ENCODE assay signal across 1 cellular context in genomic region chr6:104859225-104860146, GRCh38.
A peak's percentile ranks its signal among the peaks of the same experiment; 100 is the strongest.
TF ChIP-seq lines count a peak whose summit lies in the region.

Gene HACE1, minus strand, starts transcription at chr6:104859919. Its CDS starts 277 bp downstream, at chr6:104859642.

TF ChIP-seq in HepG2, 621 proteins besides CTCF, POLR2A, EP300 and RAD21 (continued from another document and continues in another):
- TF ChIP-seq, protein P1, sequence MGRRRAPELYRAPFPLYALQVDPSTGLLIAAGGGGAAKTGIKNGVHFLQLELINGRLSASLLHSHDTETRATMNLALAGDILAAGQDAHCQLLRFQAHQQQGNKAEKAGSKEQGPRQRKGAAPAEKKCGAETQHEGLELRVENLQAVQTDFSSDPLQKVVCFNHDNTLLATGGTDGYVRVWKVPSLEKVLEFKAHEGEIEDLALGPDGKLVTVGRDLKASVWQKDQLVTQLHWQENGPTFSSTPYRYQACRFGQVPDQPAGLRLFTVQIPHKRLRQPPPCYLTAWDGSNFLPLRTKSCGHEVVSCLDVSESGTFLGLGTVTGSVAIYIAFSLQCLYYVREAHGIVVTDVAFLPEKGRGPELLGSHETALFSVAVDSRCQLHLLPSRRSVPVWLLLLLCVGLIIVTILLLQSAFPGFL (CRISPR knock-in tag; IDR thresholded peaks at IDR 0.05), result no peak
- no peak for TF ChIP-seq U2AF2 (IDR thresholded peaks at IDR 0.05; ENCODE audit: low read depth, low read length)
- no peak for TF ChIP-seq ZFAT (CRISPR knock-in tag; conservative IDR thresholded peaks at IDR 0.05)
- TF ChIP-seq ZNF777 (CRISPR knock-in tag; IDR thresholded peaks at IDR 0.05), result peak; percentile 63; the same call in 1 of the 2 replicates
- peak; percentile 84; the same call in 1 of the 2 replicates for TF ChIP-seq EEA1 (CRISPR knock-in tag; IDR thresholded peaks at IDR 0.05; ENCODE audit: borderline replicate concordance)
- no peak; the same call in 1 of the 2 replicates for TF ChIP-seq GZF1 (CRISPR knock-in tag; IDR thresholded peaks at IDR 0.05)
- peak; percentile 64 for TF ChIP-seq ZNF205 (CRISPR knock-in tag; IDR thresholded peaks at IDR 0.05)
- no peak for TF ChIP-seq CSRNP2 (CRISPR knock-in tag; conservative IDR thresholded peaks at IDR 0.05; ENCODE audit: low read depth)
- no peak for TF ChIP-seq ZEB1 (IDR thresholded peaks at IDR 0.05; ENCODE audit: insufficient replicate concordance, low read depth)
- TF ChIP-seq PCBP1 (IDR thresholded peaks at IDR 0.05; ENCODE audit: borderline replicate concordance, low read depth, low read length), result no peak
- TF ChIP-seq GFI1 (CRISPR knock-in tag; IDR thresholded peaks at IDR 0.05; ENCODE audit: borderline replicate concordance), result peak; percentile 88
- TF ChIP-seq LCORL (IDR thresholded peaks at IDR 0.05), result no peak
- peak; percentile 69; the same call in 1 of the 2 replicates for TF ChIP-seq LCORL (CRISPR knock-in tag; IDR thresholded peaks at IDR 0.05)
- no peak for TF ChIP-seq GLMP (CRISPR knock-in tag; IDR thresholded peaks at IDR 0.05; ENCODE audit: borderline replicate concordance)
- TF ChIP-seq ZNF790 (CRISPR knock-in tag; IDR thresholded peaks at IDR 0.05; ENCODE audit: borderline replicate concordance), result no peak; the same call in 1 of the 2 replicates
- TF ChIP-seq, protein P2, sequence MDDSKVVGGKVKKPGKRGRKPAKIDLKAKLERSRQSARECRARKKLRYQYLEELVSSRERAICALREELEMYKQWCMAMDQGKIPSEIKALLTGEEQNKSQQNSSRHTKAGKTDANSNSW (CRISPR knock-in tag; IDR thresholded peaks at IDR 0.05; ENCODE audit: borderline replicate concordance), result peak; percentile 39; the same call in 1 of the 2 replicates
- no peak for TF ChIP-seq HNRNPL (IDR thresholded peaks at IDR 0.05; ENCODE audit: low read depth, low read length)
- TF ChIP-seq CEBPB (IDR thresholded peaks at IDR 0.05; ENCODE audit: borderline replicate concordance, low read depth, low read length), result peak; percentile 49; the same call in 1 of the 2 replicates
- TF ChIP-seq ZNF446 (CRISPR knock-in tag; IDR thresholded peaks at IDR 0.05), result no peak
- TF ChIP-seq ZNF292 (CRISPR knock-in tag; IDR thresholded peaks at IDR 0.05; ENCODE audit: borderline replicate concordance, low read depth), result no peak
- TF ChIP-seq ADNP (CRISPR knock-in tag; IDR thresholded peaks at IDR 0.05), result no peak
- no peak for TF ChIP-seq ZNF660 (CRISPR knock-in tag; IDR thresholded peaks at IDR 0.05; ENCODE audit: borderline replicate concordance, low read depth)
- TF ChIP-seq PPARG (CRISPR knock-in tag; conservative IDR thresholded peaks at IDR 0.05), result 0 out of 2 replicates have a peak, but pooled peaks have one; percentile 13
- peak; percentile 18 for TF ChIP-seq STAG1 (CRISPR knock-in tag; IDR thresholded peaks at IDR 0.05)
- peak; percentile 68 for TF ChIP-seq ZMYM3 (CRISPR knock-in tag; IDR thresholded peaks at IDR 0.05)
- TF ChIP-seq SRSF4 (IDR thresholded peaks at IDR 0.05; ENCODE audit: low read depth, low read length, poor library complexity, severe bottlenecking), result no peak
- TF ChIP-seq, protein P3, sequence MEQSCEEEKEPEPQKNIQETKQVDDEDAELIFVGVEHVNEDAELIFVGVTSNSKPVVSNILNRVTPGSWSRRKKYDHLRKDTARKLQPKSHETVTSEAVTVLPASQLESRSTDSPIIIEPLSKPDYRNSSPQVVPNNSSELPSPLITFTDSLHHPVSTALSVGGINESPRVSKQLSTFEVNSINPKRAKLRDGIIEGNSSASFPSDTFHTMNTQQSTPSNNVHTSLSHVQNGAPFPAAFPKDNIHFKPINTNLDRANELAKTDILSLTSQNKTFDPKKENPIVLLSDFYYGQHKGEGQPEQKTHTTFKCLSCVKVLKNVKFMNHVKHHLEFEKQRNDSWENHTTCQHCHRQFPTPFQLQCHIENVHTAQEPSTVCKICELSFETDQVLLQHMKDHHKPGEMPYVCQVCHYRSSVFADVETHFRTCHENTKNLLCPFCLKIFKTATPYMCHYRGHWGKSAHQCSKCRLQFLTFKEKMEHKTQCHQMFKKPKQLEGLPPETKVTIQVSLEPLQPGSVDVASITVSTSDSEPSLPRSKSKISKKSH (CRISPR knock-in tag; IDR thresholded peaks at IDR 0.05; ENCODE audit: borderline replicate concordance), result peak; percentile 89
- TF ChIP-seq KLF15 (CRISPR knock-in tag; IDR thresholded peaks at IDR 0.05; ENCODE audit: borderline replicate concordance), result no peak; the same call in 1 of the 2 replicates
- TF ChIP-seq NCOA5 (CRISPR knock-in tag; IDR thresholded peaks at IDR 0.05), result no peak
- TF ChIP-seq, protein P4, sequence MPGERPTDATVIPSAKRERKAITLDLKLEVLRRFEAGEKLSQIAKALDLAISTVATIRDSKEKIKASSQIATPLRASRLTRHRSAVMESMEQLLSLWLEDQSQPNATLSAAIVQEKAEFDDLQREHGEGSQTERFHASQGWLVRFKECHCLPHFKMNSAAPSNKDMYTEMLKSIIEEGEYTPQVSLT (CRISPR knock-in tag; IDR thresholded peaks at IDR 0.05; ENCODE audit: borderline replicate concordance, low read depth), result no peak; the same call in 1 of the 2 replicates
- TF ChIP-seq ZMAT3 (CRISPR knock-in tag; conservative IDR thresholded peaks at IDR 0.05), result peak; percentile 90
- TF ChIP-seq, protein P5, sequence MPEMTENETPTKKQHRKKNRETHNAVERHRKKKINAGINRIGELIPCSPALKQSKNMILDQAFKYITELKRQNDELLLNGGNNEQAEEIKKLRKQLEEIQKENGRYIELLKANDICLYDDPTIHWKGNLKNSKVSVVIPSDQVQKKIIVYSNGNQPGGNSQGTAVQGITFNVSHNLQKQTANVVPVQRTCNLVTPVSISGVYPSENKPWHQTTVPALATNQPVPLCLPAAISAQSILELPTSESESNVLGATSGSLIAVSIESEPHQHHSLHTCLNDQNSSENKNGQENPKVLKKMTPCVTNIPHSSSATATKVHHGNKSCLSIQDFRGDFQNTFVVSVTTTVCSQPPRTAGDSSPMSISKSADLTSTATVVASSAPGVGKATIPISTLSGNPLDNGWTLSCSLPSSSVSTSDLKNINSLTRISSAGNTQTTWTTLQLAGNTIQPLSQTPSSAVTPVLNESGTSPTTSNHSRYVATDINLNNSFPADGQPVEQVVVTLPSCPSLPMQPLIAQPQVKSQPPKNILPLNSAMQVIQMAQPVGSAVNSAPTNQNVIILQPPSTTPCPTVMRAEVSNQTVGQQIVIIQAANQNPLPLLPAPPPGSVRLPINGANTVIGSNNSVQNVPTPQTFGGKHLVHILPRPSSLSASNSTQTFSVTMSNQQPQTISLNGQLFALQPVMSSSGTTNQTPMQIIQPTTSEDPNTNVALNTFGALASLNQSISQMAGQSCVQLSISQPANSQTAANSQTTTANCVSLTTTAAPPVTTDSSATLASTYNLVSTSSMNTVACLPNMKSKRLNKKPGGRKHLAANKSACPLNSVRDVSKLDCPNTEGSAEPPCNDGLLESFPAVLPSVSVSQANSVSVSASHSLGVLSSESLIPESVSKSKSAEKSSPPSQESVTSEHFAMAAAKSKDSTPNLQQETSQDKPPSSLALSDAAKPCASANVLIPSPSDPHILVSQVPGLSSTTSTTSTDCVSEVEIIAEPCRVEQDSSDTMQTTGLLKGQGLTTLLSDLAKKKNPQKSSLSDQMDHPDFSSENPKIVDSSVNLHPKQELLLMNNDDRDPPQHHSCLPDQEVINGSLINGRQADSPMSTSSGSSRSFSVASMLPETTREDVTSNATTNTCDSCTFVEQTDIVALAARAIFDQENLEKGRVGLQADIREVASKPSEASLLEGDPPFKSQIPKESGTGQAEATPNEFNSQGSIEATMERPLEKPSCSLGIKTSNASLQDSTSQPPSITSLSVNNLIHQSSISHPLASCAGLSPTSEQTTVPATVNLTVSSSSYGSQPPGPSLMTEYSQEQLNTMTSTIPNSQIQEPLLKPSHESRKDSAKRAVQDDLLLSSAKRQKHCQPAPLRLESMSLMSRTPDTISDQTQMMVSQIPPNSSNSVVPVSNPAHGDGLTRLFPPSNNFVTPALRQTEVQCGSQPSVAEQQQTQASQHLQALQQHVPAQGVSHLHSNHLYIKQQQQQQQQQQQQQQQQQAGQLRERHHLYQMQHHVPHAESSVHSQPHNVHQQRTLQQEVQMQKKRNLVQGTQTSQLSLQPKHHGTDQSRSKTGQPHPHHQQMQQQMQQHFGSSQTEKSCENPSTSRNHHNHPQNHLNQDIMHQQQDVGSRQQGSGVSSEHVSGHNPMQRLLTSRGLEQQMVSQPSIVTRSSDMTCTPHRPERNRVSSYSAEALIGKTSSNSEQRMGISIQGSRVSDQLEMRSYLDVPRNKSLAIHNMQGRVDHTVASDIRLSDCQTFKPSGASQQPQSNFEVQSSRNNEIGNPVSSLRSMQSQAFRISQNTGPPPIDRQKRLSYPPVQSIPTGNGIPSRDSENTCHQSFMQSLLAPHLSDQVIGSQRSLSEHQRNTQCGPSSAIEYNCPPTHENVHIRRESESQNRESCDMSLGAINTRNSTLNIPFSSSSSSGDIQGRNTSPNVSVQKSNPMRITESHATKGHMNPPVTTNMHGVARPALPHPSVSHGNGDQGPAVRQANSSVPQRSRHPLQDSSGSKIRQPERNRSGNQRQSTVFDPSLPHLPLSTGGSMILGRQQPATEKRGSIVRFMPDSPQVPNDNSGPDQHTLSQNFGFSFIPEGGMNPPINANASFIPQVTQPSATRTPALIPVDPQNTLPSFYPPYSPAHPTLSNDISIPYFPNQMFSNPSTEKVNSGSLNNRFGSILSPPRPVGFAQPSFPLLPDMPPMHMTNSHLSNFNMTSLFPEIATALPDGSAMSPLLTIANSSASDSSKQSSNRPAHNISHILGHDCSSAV (CRISPR knock-in tag; IDR thresholded peaks at IDR 0.05; ENCODE audit: borderline replicate concordance), result no peak
- no peak for TF ChIP-seq SMAD9 (CRISPR knock-in tag; IDR thresholded peaks at IDR 0.05)
- TF ChIP-seq ZNF720 (CRISPR knock-in tag; IDR thresholded peaks at IDR 0.05), result no peak
- TF ChIP-seq TRIM24 (CRISPR knock-in tag; IDR thresholded peaks at IDR 0.05), result no peak
- 0 out of 2 replicates have a peak, but pooled peaks have one; percentile 47 for TF ChIP-seq ZFP36L1 (CRISPR knock-in tag; IDR thresholded peaks at IDR 0.05)
- TF ChIP-seq NPAS2 (CRISPR knock-in tag; IDR thresholded peaks at IDR 0.05; ENCODE audit: borderline replicate concordance), result no peak
- TF ChIP-seq MAFG (CRISPR knock-in tag; IDR thresholded peaks at IDR 0.05), result no peak
- TF ChIP-seq RFXAP (CRISPR knock-in tag; IDR thresholded peaks at IDR 0.05; ENCODE audit: borderline replicate concordance), result peak; percentile 80; the same call in 1 of the 2 replicates
- TF ChIP-seq RFX1 (IDR thresholded peaks at IDR 0.05), result no peak
- TF ChIP-seq, protein P6, sequence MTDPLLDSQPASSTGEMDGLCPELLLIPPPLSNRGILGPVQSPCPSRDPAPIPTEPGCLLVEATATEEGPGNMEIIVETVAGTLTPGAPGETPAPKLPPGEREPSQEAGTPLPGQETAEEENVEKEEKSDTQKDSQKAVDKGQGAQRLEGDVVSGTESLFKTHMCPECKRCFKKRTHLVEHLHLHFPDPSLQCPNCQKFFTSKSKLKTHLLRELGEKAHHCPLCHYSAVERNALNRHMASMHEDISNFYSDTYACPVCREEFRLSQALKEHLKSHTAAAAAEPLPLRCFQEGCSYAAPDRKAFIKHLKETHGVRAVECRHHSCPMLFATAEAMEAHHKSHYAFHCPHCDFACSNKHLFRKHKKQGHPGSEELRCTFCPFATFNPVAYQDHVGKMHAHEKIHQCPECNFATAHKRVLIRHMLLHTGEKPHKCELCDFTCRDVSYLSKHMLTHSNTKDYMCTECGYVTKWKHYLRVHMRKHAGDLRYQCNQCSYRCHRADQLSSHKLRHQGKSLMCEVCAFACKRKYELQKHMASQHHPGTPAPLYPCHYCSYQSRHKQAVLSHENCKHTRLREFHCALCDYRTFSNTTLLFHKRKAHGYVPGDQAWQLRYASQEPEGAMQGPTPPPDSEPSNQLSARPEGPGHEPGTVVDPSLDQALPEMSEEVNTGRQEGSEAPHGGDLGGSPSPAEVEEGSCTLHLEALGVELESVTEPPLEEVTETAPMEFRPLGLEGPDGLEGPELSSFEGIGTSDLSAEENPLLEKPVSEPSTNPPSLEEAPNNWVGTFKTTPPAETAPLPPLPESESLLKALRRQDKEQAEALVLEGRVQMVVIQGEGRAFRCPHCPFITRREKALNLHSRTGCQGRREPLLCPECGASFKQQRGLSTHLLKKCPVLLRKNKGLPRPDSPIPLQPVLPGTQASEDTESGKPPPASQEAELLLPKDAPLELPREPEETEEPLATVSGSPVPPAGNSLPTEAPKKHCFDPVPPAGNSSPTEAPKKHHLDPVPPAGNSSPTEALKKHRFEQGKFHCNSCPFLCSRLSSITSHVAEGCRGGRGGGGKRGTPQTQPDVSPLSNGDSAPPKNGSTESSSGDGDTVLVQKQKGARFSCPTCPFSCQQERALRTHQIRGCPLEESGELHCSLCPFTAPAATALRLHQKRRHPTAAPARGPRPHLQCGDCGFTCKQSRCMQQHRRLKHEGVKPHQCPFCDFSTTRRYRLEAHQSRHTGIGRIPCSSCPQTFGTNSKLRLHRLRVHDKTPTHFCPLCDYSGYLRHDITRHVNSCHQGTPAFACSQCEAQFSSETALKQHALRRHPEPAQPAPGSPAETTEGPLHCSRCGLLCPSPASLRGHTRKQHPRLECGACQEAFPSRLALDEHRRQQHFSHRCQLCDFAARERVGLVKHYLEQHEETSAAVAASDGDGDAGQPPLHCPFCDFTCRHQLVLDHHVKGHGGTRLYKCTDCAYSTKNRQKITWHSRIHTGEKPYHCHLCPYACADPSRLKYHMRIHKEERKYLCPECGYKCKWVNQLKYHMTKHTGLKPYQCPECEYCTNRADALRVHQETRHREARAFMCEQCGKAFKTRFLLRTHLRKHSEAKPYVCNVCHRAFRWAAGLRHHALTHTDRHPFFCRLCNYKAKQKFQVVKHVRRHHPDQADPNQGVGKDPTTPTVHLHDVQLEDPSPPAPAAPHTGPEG (CRISPR knock-in tag; IDR thresholded peaks at IDR 0.05), result peak; percentile 71
- no peak for TF ChIP-seq ZNF432 (CRISPR knock-in tag; IDR thresholded peaks at IDR 0.05; ENCODE audit: borderline replicate concordance)
- no peak for TF ChIP-seq RARG (CRISPR knock-in tag; IDR thresholded peaks at IDR 0.05; ENCODE audit: low read depth)
- no peak; the same call in 1 of the 2 replicates for TF ChIP-seq ZKSCAN8 (CRISPR knock-in tag; IDR thresholded peaks at IDR 0.05; ENCODE audit: borderline replicate concordance)
- no peak for TF ChIP-seq MLLT10 (CRISPR knock-in tag; IDR thresholded peaks at IDR 0.05)
- TF ChIP-seq BRCA1 (CRISPR knock-in tag; IDR thresholded peaks at IDR 0.05), result no peak; the same call in 1 of the 2 replicates
- 0 out of 2 replicates have a peak, but pooled peaks have one; percentile 75 for TF ChIP-seq DNMT3B (CRISPR knock-in tag; conservative IDR thresholded peaks at IDR 0.05)
